In the genomic region with DNA sequence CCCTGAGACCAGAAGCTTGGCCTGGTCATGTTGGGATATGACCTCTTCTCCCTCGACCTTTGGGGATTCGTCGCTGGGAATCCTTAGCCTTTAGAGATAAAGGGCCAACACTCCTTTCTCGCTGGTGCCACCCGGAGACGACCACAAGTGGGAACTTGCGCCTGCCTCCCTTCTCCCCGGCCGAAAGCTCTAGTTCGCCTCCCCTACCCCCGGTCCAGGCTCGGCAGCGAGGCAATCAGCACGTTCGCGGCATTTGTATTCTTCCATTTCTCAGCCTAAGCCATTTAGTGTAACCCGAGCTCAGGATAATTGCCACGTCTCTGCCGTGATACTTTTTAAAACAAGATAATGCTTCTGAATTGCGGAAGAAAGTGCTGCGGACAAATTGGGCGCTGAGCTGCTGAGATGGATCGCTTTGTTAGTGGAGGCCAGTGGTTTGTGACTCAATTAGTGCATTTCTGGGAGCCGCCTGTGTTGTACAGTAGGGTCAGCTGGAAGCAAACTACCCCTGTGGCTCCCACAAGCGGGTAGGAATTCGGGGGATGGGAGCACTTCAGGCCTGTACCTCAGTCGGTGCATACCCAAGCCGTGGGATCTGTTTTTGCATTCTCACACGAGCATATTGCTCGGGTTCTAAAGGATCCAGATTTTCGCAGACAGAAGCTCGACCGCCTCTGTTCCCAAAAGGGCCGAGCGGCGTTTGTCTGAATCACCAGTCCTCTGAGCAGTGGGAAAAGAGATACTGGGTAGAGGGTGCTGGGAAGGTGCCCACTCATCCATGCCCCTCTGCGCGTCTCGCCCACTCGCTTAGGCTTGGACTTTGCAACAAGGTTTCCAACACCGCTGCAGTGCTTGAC, we compare ENCODE assay signal across 1 cellular context.
TF ChIP-seq lines count a peak whose summit lies in the region.

No MANE protein-coding gene starts in this region.

TF ChIP-seq in HEK293, 187 proteins besides CTCF, POLR2A, EP300 and RAD21 (continued from another document and continues in another):
- TF ChIP-seq, protein P1, sequence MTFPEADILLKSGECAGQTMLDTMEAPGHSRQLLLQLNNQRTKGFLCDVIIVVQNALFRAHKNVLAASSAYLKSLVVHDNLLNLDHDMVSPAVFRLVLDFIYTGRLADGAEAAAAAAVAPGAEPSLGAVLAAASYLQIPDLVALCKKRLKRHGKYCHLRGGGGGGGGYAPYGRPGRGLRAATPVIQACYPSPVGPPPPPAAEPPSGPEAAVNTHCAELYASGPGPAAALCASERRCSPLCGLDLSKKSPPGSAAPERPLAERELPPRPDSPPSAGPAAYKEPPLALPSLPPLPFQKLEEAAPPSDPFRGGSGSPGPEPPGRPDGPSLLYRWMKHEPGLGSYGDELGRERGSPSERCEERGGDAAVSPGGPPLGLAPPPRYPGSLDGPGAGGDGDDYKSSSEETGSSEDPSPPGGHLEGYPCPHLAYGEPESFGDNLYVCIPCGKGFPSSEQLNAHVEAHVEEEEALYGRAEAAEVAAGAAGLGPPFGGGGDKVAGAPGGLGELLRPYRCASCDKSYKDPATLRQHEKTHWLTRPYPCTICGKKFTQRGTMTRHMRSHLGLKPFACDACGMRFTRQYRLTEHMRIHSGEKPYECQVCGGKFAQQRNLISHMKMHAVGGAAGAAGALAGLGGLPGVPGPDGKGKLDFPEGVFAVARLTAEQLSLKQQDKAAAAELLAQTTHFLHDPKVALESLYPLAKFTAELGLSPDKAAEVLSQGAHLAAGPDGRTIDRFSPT (tag by site-specific recombination; IDR thresholded peaks at IDR 0.05), result no peak
- no peak for TF ChIP-seq ZNF140 (tag by site-specific recombination; IDR thresholded peaks at IDR 0.05)
- TF ChIP-seq, protein P2, sequence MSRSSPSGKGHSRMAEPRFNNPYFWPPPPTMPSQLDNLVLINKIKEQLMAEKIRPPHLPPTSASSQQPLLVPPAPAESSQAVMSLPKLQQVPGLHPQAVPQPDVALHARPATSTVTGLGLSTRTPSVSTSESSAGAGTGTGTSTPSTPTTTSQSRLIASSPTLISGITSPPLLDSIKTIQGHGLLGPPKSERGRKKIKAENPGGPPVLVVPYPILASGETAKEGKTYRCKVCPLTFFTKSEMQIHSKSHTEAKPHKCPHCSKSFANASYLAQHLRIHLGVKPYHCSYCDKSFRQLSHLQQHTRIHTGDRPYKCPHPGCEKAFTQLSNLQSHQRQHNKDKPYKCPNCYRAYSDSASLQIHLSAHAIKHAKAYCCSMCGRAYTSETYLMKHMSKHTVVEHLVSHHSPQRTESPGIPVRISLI (tag by site-specific recombination; IDR thresholded peaks at IDR 0.05), result no peak
- TF ChIP-seq ZNF239 (tag by site-specific recombination; IDR thresholded peaks at IDR 0.05), result no peak
- TF ChIP-seq ZNF121 (tag by site-specific recombination; IDR thresholded peaks at IDR 0.05), result no peak
- TF ChIP-seq ZNF211 (tag by site-specific recombination; IDR thresholded peaks at IDR 0.05; ENCODE audit: low read depth), result no peak
- 0 out of 2 replicates have a peak, but pooled peaks have one; percentile 46 for TF ChIP-seq ZEB2 (tag by site-specific recombination; IDR thresholded peaks at IDR 0.05)
- no peak for TF ChIP-seq PRDM4 (tag by site-specific recombination; IDR thresholded peaks at IDR 0.05)
- TF ChIP-seq HOXA7 (CRISPR knock-in tag; IDR thresholded peaks at IDR 0.05; ENCODE audit: borderline replicate concordance), result no peak
- TF ChIP-seq PRDM6 (tag by site-specific recombination; IDR thresholded peaks at IDR 0.05), result peak; percentile 65
- no peak for TF ChIP-seq ZNF311 (tag by site-specific recombination; IDR thresholded peaks at IDR 0.05; ENCODE audit: borderline replicate concordance)
- TF ChIP-seq ZNF175 (tag by site-specific recombination; IDR thresholded peaks at IDR 0.05), result no peak
- no peak for TF ChIP-seq TSHZ1 (tag by site-specific recombination; IDR thresholded peaks at IDR 0.05; ENCODE audit: borderline replicate concordance)
- TF ChIP-seq ZNF10 (tag by site-specific recombination; IDR thresholded peaks at IDR 0.05), result no peak
- TF ChIP-seq RBAK (tag by site-specific recombination; IDR thresholded peaks at IDR 0.05), result no peak
- no peak for TF ChIP-seq ZBTB48 (tag by site-specific recombination; IDR thresholded peaks at IDR 0.05)
- TF ChIP-seq ZNF623 (tag by site-specific recombination; IDR thresholded peaks at IDR 0.05), result no peak
- TF ChIP-seq, protein P3, sequence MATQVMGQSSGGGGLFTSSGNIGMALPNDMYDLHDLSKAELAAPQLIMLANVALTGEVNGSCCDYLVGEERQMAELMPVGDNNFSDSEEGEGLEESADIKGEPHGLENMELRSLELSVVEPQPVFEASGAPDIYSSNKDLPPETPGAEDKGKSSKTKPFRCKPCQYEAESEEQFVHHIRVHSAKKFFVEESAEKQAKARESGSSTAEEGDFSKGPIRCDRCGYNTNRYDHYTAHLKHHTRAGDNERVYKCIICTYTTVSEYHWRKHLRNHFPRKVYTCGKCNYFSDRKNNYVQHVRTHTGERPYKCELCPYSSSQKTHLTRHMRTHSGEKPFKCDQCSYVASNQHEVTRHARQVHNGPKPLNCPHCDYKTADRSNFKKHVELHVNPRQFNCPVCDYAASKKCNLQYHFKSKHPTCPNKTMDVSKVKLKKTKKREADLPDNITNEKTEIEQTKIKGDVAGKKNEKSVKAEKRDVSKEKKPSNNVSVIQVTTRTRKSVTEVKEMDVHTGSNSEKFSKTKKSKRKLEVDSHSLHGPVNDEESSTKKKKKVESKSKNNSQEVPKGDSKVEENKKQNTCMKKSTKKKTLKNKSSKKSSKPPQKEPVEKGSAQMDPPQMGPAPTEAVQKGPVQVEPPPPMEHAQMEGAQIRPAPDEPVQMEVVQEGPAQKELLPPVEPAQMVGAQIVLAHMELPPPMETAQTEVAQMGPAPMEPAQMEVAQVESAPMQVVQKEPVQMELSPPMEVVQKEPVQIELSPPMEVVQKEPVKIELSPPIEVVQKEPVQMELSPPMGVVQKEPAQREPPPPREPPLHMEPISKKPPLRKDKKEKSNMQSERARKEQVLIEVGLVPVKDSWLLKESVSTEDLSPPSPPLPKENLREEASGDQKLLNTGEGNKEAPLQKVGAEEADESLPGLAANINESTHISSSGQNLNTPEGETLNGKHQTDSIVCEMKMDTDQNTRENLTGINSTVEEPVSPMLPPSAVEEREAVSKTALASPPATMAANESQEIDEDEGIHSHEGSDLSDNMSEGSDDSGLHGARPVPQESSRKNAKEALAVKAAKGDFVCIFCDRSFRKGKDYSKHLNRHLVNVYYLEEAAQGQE (tag by site-specific recombination; IDR thresholded peaks at IDR 0.05), result no peak
- no peak for TF ChIP-seq ZNF214 (tag by site-specific recombination; IDR thresholded peaks at IDR 0.05; ENCODE audit: borderline replicate concordance)
- no peak for TF ChIP-seq GLI4 (tag by site-specific recombination; IDR thresholded peaks at IDR 0.05)
- peak; percentile 86 for TF ChIP-seq ZNF600 (tag by site-specific recombination; IDR thresholded peaks at IDR 0.05)
- no peak for TF ChIP-seq HOXC10 (CRISPR knock-in tag; IDR thresholded peaks at IDR 0.05)
- TF ChIP-seq WT1 (tag by site-specific recombination; IDR thresholded peaks at IDR 0.05), result peak; percentile 77
- no peak for TF ChIP-seq ZNF112 (tag by site-specific recombination; IDR thresholded peaks at IDR 0.05)
- TF ChIP-seq, protein P4, sequence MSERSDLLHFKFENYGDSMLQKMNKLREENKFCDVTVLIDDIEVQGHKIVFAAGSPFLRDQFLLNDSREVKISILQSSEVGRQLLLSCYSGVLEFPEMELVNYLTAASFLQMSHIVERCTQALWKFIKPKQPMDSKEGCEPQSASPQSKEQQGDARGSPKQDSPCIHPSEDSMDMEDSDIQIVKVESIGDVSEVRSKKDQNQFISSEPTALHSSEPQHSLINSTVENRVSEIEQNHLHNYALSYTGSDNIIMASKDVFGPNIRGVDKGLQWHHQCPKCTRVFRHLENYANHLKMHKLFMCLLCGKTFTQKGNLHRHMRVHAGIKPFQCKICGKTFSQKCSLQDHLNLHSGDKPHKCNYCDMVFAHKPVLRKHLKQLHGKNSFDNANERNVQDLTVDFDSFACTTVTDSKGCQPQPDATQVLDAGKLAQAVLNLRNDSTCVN (tag by site-specific recombination; optimal IDR thresholded peaks at IDR 0.05), result no peak
- no peak for TF ChIP-seq YY2 (tag by site-specific recombination; IDR thresholded peaks at IDR 0.05)
- TF ChIP-seq ZSCAN4 (tag by site-specific recombination; IDR thresholded peaks at IDR 0.05), result no peak
- no peak for TF ChIP-seq ZFP41 (tag by site-specific recombination; IDR thresholded peaks at IDR 0.05; ENCODE audit: borderline replicate concordance)
- no peak for TF ChIP-seq ZSCAN30 (tag by site-specific recombination; IDR thresholded peaks at IDR 0.05)
- TF ChIP-seq ZFHX2 (tag by site-specific recombination; conservative IDR thresholded peaks at IDR 0.05), result no peak; the same call in 1 of the 2 replicates
- TF ChIP-seq PRDM10 (tag by site-specific recombination; IDR thresholded peaks at IDR 0.05), result no peak
